Comparison of ENCODE assay signal across 18 cellular contexts in the genomic region with DNA sequence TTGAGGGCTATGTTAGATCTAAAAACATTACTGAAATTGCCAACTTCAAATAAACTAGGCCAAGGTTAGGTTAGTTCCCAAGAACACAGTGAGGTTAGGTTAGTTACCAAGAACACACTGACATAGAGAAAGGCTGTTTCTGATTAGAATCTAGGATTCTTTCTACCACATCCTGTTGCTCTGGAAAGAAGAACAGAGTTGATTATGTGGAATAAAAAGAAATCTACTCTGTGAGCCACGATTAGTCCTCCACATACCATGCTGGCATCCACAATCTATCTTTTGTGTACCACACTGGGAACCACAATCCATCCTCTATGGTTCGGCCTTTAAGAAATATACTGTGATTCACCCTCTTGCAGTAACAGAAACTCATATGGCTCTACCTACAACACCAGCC.
DNase-seq lines count a peak whose midpoint lies in the region.
"Had no signal": no experiment of that assay in that cellular context is flagged by ENCODE, and none has a peak within 500 bp of the region (broad histone marks: within the 10 kb centered on the region; RNA-seq: fewer than 3 reads in every experiment).

No MANE protein-coding gene starts in this region.

- H3K27me3 Mint-ChIP-seq in T-helper 2 cell treated with Interferon-gamma antibody and Interleukin-4, amounts not matched to agents 5 μg/mL and 100 μg/mL, for 36 hours (ENCODE audit: low read depth): no peaks in the 10 kb centered on the region

- no peaks in the 10 kb centered on the region for H3K36me3 Mint-ChIP-seq in T-helper 2 cell treated with Interferon-gamma antibody and Interleukin-4, amounts not matched to agents 5 μg/mL and 100 μg/mL, for 36 hours (ENCODE audit: low read depth)
- H3K36me3 Mint-ChIP-seq: CD8-positive, alpha-beta T cell had no signal

- no peak overlapping the region for H3K4me3 Mint-ChIP-seq in T-helper 2 cell treated with Interferon-gamma antibody and Interleukin-4, amounts not matched to agents 5 μg/mL and 100 μg/mL, for 36 hours
- H3K4me3 Mint-ChIP-seq: CD8-positive, alpha-beta T cell had no signal

- H3K9me3 Mint-ChIP-seq in T-helper 2 cell treated with Interferon-gamma antibody and Interleukin-4, amounts not matched to agents 5 μg/mL and 100 μg/mL, for 36 hours: peaks cover 8% of the 10 kb centered on the region

- H3K27ac Mint-ChIP-seq in T-helper 2 cell treated with Interferon-gamma antibody and Interleukin-4, amounts not matched to agents 5 μg/mL and 100 μg/mL, for 36 hours: no peak overlapping the region
- H3K27ac Mint-ChIP-seq: CD8-positive, alpha-beta T cell had no signal

- peaks cover 18% of the 10 kb centered on the region for H3K4me1 Mint-ChIP-seq in T-helper 2 cell treated with Interferon-gamma antibody and Interleukin-4, amounts not matched to agents 5 μg/mL and 100 μg/mL, for 36 hours (ENCODE audit: low read depth)

- peak; percentile 34 for DNase-seq in COLO829 (ENCODE audit: low spot score)
- DNase-seq in HT1080 (ENCODE audit: low read depth): peak; percentile 52
- DNase-seq in T-helper 2 cell treated with Interferon-gamma antibody and Interleukin-4, amounts not matched to agents 5 μg/mL and 100 μg/mL, for 36 hours (ENCODE audit: low spot score): peak; percentile 41
- peak; percentile 17 for DNase-seq in astrocyte of the hippocampus (ENCODE audit: low read depth, low spot score)
- DNase-seq in SW480 (ENCODE audit: low spot score): no peak
- no peak for DNase-seq in NCI-H1436 (lab: John Stamatoyannopoulos, UW)
- DNase-seq in NCI-H774 (lab: John Stamatoyannopoulos, UW): no peak
- DNase-seq in pons (ENCODE audit: low spot score): no peak
- DNase-seq: C1 segment of cervical spinal cord; Calu3; CD8-positive, alpha-beta T cell; DMS153; KBM-7; MM.1S; NCI-H1694; NCI-H2029 treated with DMSO at 0.1 percent for 48 hours; NCI-H2227 treated with DMSO at 0.1 percent for 48 hours; NCI-H526 treated with DMSO at 0.1 percent for 48 hours had no signal

Comparison
In these comparisons a context has a peak if more than half of its experiments do, and no peak if none do; other contexts are left out.
1. DNase-seq: peak in COLO829 (single experiment), HT1080 (single experiment), T-helper 2 cell treated with Interferon-gamma antibody and Interleukin-4, amounts not matched to agents 5 μg/mL and 100 μg/mL, for 36 hours (single experiment) and astrocyte of the hippocampus (single experiment); none in SW480 (single experiment), NCI-H1436 (single experiment), NCI-H774 (single experiment) and pons (single experiment).